Comparison of ENCODE assay signal across 21 cellular contexts in genomic region chr20:63577317-63577894, GRCh38. TPM values are rescaled to one million over a fixed set of nuclear protein-coding genes. Genes with fewer than 3 reads are reported as not detected.
A peak's percentile ranks its signal among the peaks of the same experiment; 100 is the strongest.
DNase-seq lines count a peak whose midpoint lies in the region; ATAC-seq and TF ChIP-seq lines count a peak whose summit lies in the region.
"Had no signal": no experiment of that assay in that cellular context is flagged by ENCODE, and none has a peak within 500 bp of the region (broad histone marks: within the 10 kb centered on the region; RNA-seq: fewer than 3 reads in every experiment).

No MANE protein-coding gene starts in this region.

- no peak overlapping the region for H2BK120ac ChIP-seq in mesenchymal stem cell (ENCODE audit: low read depth, low read length)

- BruUV-seq in MCF 10A (replicated peaks; lab: Mats Ljungman, UMichigan), result no TSS peak

- POLR2A ChIA-PET in MCF 10A (lab: Yijun Ruan, JAX), result no interaction called here
- POLR2A ChIA-PET in activated CD8-positive, alpha-beta T cell treated with anti-CD3 and anti-CD28 coated beads for 36 hours (lab: Charles Lee), result no interaction called here

- no peak overlapping the region for H4K8ac ChIP-seq in mesenchymal stem cell (ENCODE audit: low read length)

- H3K27me3 ChIP-seq in breast epithelium, result no peaks in the 10 kb centered on the region
- no peaks in the 10 kb centered on the region for H3K27me3 ChIP-seq in right cardiac atrium (ENCODE audit: control insufficient read depth, insufficient read depth)
- no peaks in the 10 kb centered on the region for H3K27me3 ChIP-seq in thyroid gland
- H3K27me3 ChIP-seq in mesenchymal stem cell (ENCODE audit: control insufficient read depth in 1 of 2, insufficient read depth in 1 of 2, low read length in 2 of 2), result peaks cover 0 to 32% of the 10 kb centered on the region in 2 experiments
- H3K27me3 ChIP-seq: colonic mucosa had no signal

- no peak overlapping the region for H2AFZ ChIP-seq in mesenchymal stem cell (ENCODE audit: low read depth, low read length)

- no peak overlapping the region for H3K14ac ChIP-seq in mesenchymal stem cell (ENCODE audit: low read length in 2 of 2)

- no peak overlapping the region for H2BK5ac ChIP-seq in mesenchymal stem cell (ENCODE audit: low read depth, low read length, poor library complexity, severe bottlenecking)

- no peak overlapping the region for H3K9ac ChIP-seq in mesenchymal stem cell (ENCODE audit: low read length)

- H3K36me3 Mint-ChIP-seq in MCF 10A (ENCODE audit: insufficient read depth, unreplicated experiment), result no peaks in the 10 kb centered on the region
- no peaks in the 10 kb centered on the region for H3K36me3 Mint-ChIP-seq in activated CD8-positive, alpha-beta T cell treated with anti-CD3 and anti-CD28 coated beads for 36 hours (ENCODE audit: low read depth)
- H3K36me3 Mint-ChIP-seq: CD8-positive, alpha-beta T cell had no signal

- peaks cover 14% of the 10 kb centered on the region for H3K79me1 ChIP-seq in mesenchymal stem cell (replicated peaks; ENCODE audit: low read length, poor library complexity, severe bottlenecking)

- H2BK15ac ChIP-seq in mesenchymal stem cell (ENCODE audit: low read depth, poor library complexity, severe bottlenecking), result no peak overlapping the region

- H3K4me1 Mint-ChIP-seq in MCF 10A (ENCODE audit: insufficient read depth, unreplicated experiment), result no peaks in the 10 kb centered on the region
- no peaks in the 10 kb centered on the region for H3K4me1 Mint-ChIP-seq in activated CD8-positive, alpha-beta T cell treated with anti-CD3 and anti-CD28 coated beads for 36 hours (ENCODE audit: low read depth)

- no peak overlapping the region for H3K27ac ChIP-seq in breast epithelium
- H3K27ac ChIP-seq in right cardiac atrium (ENCODE audit: low read length), result no peak overlapping the region
- H3K27ac ChIP-seq in thyroid gland, result no peak overlapping the region
- H3K27ac ChIP-seq in mesenchymal stem cell (ENCODE audit: low read length, poor library complexity, severe bottlenecking), result no peak overlapping the region
- H3K27ac ChIP-seq: colonic mucosa, epithelial cell of prostate, WERI-Rb-1 had no signal

- no peak for TF ChIP-seq CTCF in breast epithelium (IDR thresholded peaks at IDR 0.05)
- TF ChIP-seq CTCF in MCF 10A (IDR thresholded peaks at IDR 0.05; ENCODE audit: unreplicated experiment), result no peak
- TF ChIP-seq CTCF in thyroid gland (IDR thresholded peaks at IDR 0.05), result no peak
- no peak for TF ChIP-seq CTCF in activated CD8-positive, alpha-beta T cell treated with anti-CD3 and anti-CD28 coated beads for 36 hours (IDR thresholded peaks at IDR 0.05)

- H3K4me3 Mint-ChIP-seq in MCF 10A (ENCODE audit: unreplicated experiment), result no peak overlapping the region
- H3K4me3 Mint-ChIP-seq in activated CD8-positive, alpha-beta T cell treated with anti-CD3 and anti-CD28 coated beads for 36 hours, result no peak overlapping the region
- H3K4me3 Mint-ChIP-seq: CD8-positive, alpha-beta T cell had no signal

- no peak overlapping the region for H4K91ac ChIP-seq in mesenchymal stem cell (ENCODE audit: low read length)

- H3K4ac ChIP-seq in mesenchymal stem cell (ENCODE audit: low read depth in 1 of 2, low read length in 2 of 2), result no peak overlapping the region

- no peak overlapping the region for H3K4me2 ChIP-seq in mesenchymal stem cell (ENCODE audit: low read length, poor library complexity, severe bottlenecking)

- H3K27me3 Mint-ChIP-seq in MCF 10A (ENCODE audit: insufficient read depth, unreplicated experiment), result no peaks in the 10 kb centered on the region
- H3K27me3 Mint-ChIP-seq in activated CD8-positive, alpha-beta T cell treated with anti-CD3 and anti-CD28 coated beads for 36 hours, result peaks cover 5% of the 10 kb centered on the region

- H2AK5ac ChIP-seq in mesenchymal stem cell (ENCODE audit: low read length, severe bottlenecking), result no peak overlapping the region

- CTCF ChIA-PET in MCF 10A (lab: Yijun Ruan, JAX), result interaction anchor here (0.6 to 1.3 kb wide), 6 partner anchors 16 to 636 kb away, joined by 3 to 5 read pairs (median 3); no protein-coding TSS in a partner anchor
- CTCF ChIA-PET in activated CD8-positive, alpha-beta T cell treated with anti-CD3 and anti-CD28 coated beads for 36 hours (lab: Charles Lee), result interaction anchor here (0.8 to 1.2 kb wide), 2 partner anchors 37 to 40 kb away, joined by 3 to 7 read pairs; partner anchors contain the start of gene PTK6

- intact Hi-C loops in breast epithelium (cut with DNase I; ENCODE audit: low total_unique reads) (no loop called here), MCF 10A (cut with micrococcal nuclease) (no loop called here), right cardiac atrium (cut with DNase I) (no loop called here), thyroid gland (cut with DNase I) (loop anchor here (10.0 kb wide), 1 partner anchor 67 kb away; no protein-coding TSS in a partner anchor)
- intact Hi-C loops in activated CD8-positive, alpha-beta T cell treated with anti-CD3 and anti-CD28 coated beads for 36 hours (cut with micrococcal nuclease), result no loop called here

- H3K4me1 ChIP-seq in breast epithelium (peaks cover 6 to 7% of the 10 kb centered on the region in 2 donors), right cardiac atrium (ENCODE audit: control insufficient read depth, insufficient read depth, low read length) (peaks cover 3% of the 10 kb centered on the region), thyroid gland (peaks cover 10 to 28% of the 10 kb centered on the region in 2 donors), mesenchymal stem cell (ENCODE audit: control insufficient read depth, insufficient read depth, low read depth, low read length) (peaks cover 25% of the 10 kb centered on the region)

- TF ChIP-seq POLR2A in breast epithelium (IDR thresholded peaks at IDR 0.05) (no peak), thyroid gland (IDR thresholded peaks at IDR 0.05) (no peak)

- 59% methylated on average over 19 of the region's 19 CpGs for WGBS in right cardiac atrium
- WGBS in thyroid gland, 2 donors, result 46 to 62% methylated on average over 18 to 19 of the region's 19 CpGs
- 95% methylated on average over 19 of the region's 19 CpGs for WGBS in mesenchymal stem cell

- H2BK12ac ChIP-seq in mesenchymal stem cell (ENCODE audit: low read length in 2 of 2), result no peak overlapping the region

- peak; percentile 52 to 87 for DNase-seq in breast epithelium (ENCODE audit: low spot score in 2 of 2)
- no peak for DNase-seq in MCF 10A (ENCODE audit: unreplicated experiment)
- DNase-seq in amygdala (lab: John Stamatoyannopoulos, UW), result peak in 30 of 56 donors; percentile 4 to 68 (median 36)
- peak; percentile 62 to 90 (median 84) for DNase-seq in right cardiac atrium
- peak; percentile 85 to 90 for DNase-seq in thyroid gland
- DNase-seq in mesenchymal stem cell, result no peak
- DNase-seq in activated CD4-positive, alpha-beta T cell treated with anti-CD3 and anti-CD28 coated beads for 48 hours, result no peak
- no peak for DNase-seq in activated CD8-positive, alpha-beta T cell treated with anti-CD3 and anti-CD28 coated beads for 36 hours
- DNase-seq: colonic mucosa, NCI-H510A, SW 1271, WERI-Rb-1 had no signal

- H3K18ac ChIP-seq in mesenchymal stem cell (ENCODE audit: low read depth in 1 of 2, low read length in 2 of 2), result no peak overlapping the region

- H3K9me3 ChIP-seq in breast epithelium, result no peaks in the 10 kb centered on the region
- H3K9me3 ChIP-seq in right cardiac atrium (ENCODE audit: control insufficient read depth, low read length), result no peaks in the 10 kb centered on the region
- H3K9me3 ChIP-seq in thyroid gland, result no peaks in the 10 kb centered on the region
- no peaks in the 10 kb centered on the region for H3K9me3 ChIP-seq in mesenchymal stem cell (ENCODE audit: control insufficient read depth, low read length)
- H3K9me3 ChIP-seq: colonic mucosa, HAP-1, mucosa of descending colon had no signal

- ATAC-seq in right cardiac atrium, result peak; percentile 1 to 40
- no peak for ATAC-seq in activated CD8-positive, alpha-beta T cell treated with anti-CD3 and anti-CD28 coated beads for 36 hours
- ATAC-seq: CD8-positive, alpha-beta T cell; mucosa of descending colon had no signal

- no peak overlapping the region for H3K23ac ChIP-seq in mesenchymal stem cell (ENCODE audit: low read length in 2 of 2)

- no peaks in the 10 kb centered on the region for H3K9me3 Mint-ChIP-seq in MCF 10A (ENCODE audit: unreplicated experiment)
- H3K9me3 Mint-ChIP-seq in activated CD8-positive, alpha-beta T cell treated with anti-CD3 and anti-CD28 coated beads for 36 hours, result no peaks in the 10 kb centered on the region
- H3K9me3 Mint-ChIP-seq: CD8-positive, alpha-beta T cell had no signal

- no peak overlapping the region for H3K4me3 ChIP-seq in breast epithelium
- H3K4me3 ChIP-seq in right cardiac atrium (ENCODE audit: low read length), result no peak overlapping the region
- H3K4me3 ChIP-seq in thyroid gland (replicated peaks in 1 of 3), result no peak overlapping the region
- H3K4me3 ChIP-seq in mesenchymal stem cell (ENCODE audit: insufficient read depth in 1 of 2, low read depth in 1 of 2, low read length in 2 of 2), result no peak overlapping the region
- H3K4me3 ChIP-seq: colonic mucosa, HAP-1, mucosa of descending colon, skin epidermis had no signal

- no peaks in the 10 kb centered on the region for H3K36me3 ChIP-seq in breast epithelium
- H3K36me3 ChIP-seq in thyroid gland, result no peaks in the 10 kb centered on the region
- peaks cover 2 to 8% of the 10 kb centered on the region in 2 experiments for H3K36me3 ChIP-seq in mesenchymal stem cell (ENCODE audit: control insufficient read depth in 1 of 2, insufficient read depth in 2 of 2, low read depth in 1 of 2, low read length in 2 of 2)
- H3K36me3 ChIP-seq: colonic mucosa, HAP-1, WERI-Rb-1 had no signal

- H3K27ac Mint-ChIP-seq in MCF 10A (ENCODE audit: low read depth, unreplicated experiment), result no peak overlapping the region
- H3K27ac Mint-ChIP-seq in activated CD8-positive, alpha-beta T cell treated with anti-CD3 and anti-CD28 coated beads for 36 hours, result no peak overlapping the region
- H3K27ac Mint-ChIP-seq: CD8-positive, alpha-beta T cell had no signal

RNA-seq across cellular contexts. Expression of gene HELZ2, which starts 3.4 kb away (rescaled TPM):
- total RNA-seq in breast epithelium (10 to 100 TPM in 2 of 3 donors, 1 to 10 TPM in 1; 9.9 to 22.6 (median 20.3) TPM), MCF 10A (2022) (18.1 and 24.7 TPM in 2 replicates), right cardiac atrium (10 to 100 TPM; 15.6 to 29.5 (median 16.2) TPM), thyroid gland (10 to 100 TPM; 24.3 to 45.5 (median 36.0) TPM)
- 8.7 TPM for polyA plus RNA-seq in right cardiac atrium
- polyA plus RNA-seq in mesenchymal stem cell (2013, experiment 1 of 2), result 8.0 TPM
- polyA plus RNA-seq in mesenchymal stem cell (2013, experiment 2 of 2), result 7.9 TPM
- total RNA-seq in activated CD8-positive, alpha-beta T cell treated with anti-CD3 and anti-CD28 coated beads for 36 hours, result 10 to 100 TPM; 14.3 to 17.6 TPM

RNA-seq across cellular contexts. Expression of gene FNDC11, which starts 23.4 kb away (rescaled TPM):
- under 1 TPM; 0.29 to 0.33 (median 0.32) TPM for total RNA-seq in breast epithelium
- total RNA-seq in MCF 10A (2022), result 2.4 and 3.9 TPM in 2 replicates
- under 1 TPM in 3 of 4 donors, not detected in 1; 0.09 to 0.20 (median 0.17) TPM for total RNA-seq in right cardiac atrium
- 0.14 TPM for polyA plus RNA-seq in right cardiac atrium
- under 1 TPM in 3 of 4 donors, not detected in 1; 0.39 to 0.89 (median 0.40) TPM for total RNA-seq in thyroid gland
- 0.91 TPM for polyA plus RNA-seq in mesenchymal stem cell (2013, experiment 1 of 2)
- 0.79 TPM for polyA plus RNA-seq in mesenchymal stem cell (2013, experiment 2 of 2)
- under 1 TPM; 0.23 to 0.27 TPM for total RNA-seq in activated CD8-positive, alpha-beta T cell treated with anti-CD3 and anti-CD28 coated beads for 36 hours

RNA-seq across cellular contexts. Expression of gene SRMS, which starts 29.9 kb away (rescaled TPM):
- total RNA-seq in breast epithelium (under 1 TPM in 2 of 3 donors, not detected in 1; 0.59 to 0.66 TPM), MCF 10A (2022) (0.81 and 1.4 TPM in 2 replicates), right cardiac atrium (not detected), thyroid gland (not detected)
- polyA plus RNA-seq in right cardiac atrium, result not detected
- polyA plus RNA-seq in mesenchymal stem cell (2013, experiment 1 of 2), result not detected
- not detected for polyA plus RNA-seq in mesenchymal stem cell (2013, experiment 2 of 2)
- not detected for total RNA-seq in activated CD8-positive, alpha-beta T cell treated with anti-CD3 and anti-CD28 coated beads for 36 hours
- total RNA-seq: A673; CD8-positive, alpha-beta T cell; glomerular endothelial cell; omental fat pad had no signal
- polyA plus RNA-seq: urinary bladder had no signal

RNA-seq across cellular contexts. Expression of gene PTK6, which starts 40.2 kb away (rescaled TPM):
- 1 to 10 TPM in 1 of 3 donors, under 1 TPM in 2; 0.16 to 2.3 (median 0.88) TPM for total RNA-seq in breast epithelium
- 3.8 and 4.4 TPM in 2 replicates for total RNA-seq in MCF 10A (2022)
- total RNA-seq in right cardiac atrium, result under 1 TPM in 2 of 4 donors, not detected in 2; 0.09 to 0.15 TPM
- polyA plus RNA-seq in right cardiac atrium, result 0.14 TPM
- under 1 TPM in 1 of 4 donors, not detected in 3; 0.11 TPM for total RNA-seq in thyroid gland
- polyA plus RNA-seq in mesenchymal stem cell (2013, experiment 1 of 2), result not detected
- not detected for polyA plus RNA-seq in mesenchymal stem cell (2013, experiment 2 of 2)
- total RNA-seq in activated CD8-positive, alpha-beta T cell treated with anti-CD3 and anti-CD28 coated beads for 36 hours, result under 1 TPM in 1 of 2 experiments, not detected in 1; 0.18 TPM
- total RNA-seq: A673, glomerular endothelial cell had no signal

RNA-seq across cellular contexts. Expression of gene GMEB2, which starts 49.5 kb away (rescaled TPM):
- total RNA-seq in breast epithelium, result 10 to 100 TPM in 2 of 3 donors, 1 to 10 TPM in 1; 6.6 to 11.0 (median 10.2) TPM
- total RNA-seq in MCF 10A (2022), result 14.9 and 19.6 TPM in 2 replicates
- total RNA-seq in right cardiac atrium, result 1 to 10 TPM; 7.0 to 7.7 (median 7.3) TPM
- 6.5 TPM for polyA plus RNA-seq in right cardiac atrium
- total RNA-seq in thyroid gland, result 10 to 100 TPM; 23.1 to 34.9 (median 29.9) TPM
- polyA plus RNA-seq in mesenchymal stem cell (2013, experiment 1 of 2), result 6.6 TPM
- polyA plus RNA-seq in mesenchymal stem cell (2013, experiment 2 of 2), result 6.7 TPM
- total RNA-seq in activated CD8-positive, alpha-beta T cell treated with anti-CD3 and anti-CD28 coated beads for 36 hours, result 10 to 100 TPM; 16.2 to 16.3 TPM

Comparison
In these comparisons a context has a peak if more than half of its experiments do, and no peak if none do; other contexts are left out.
1. DNase-seq: peak in breast epithelium (2 of 2), amygdala (30 of 56), right cardiac atrium (3 of 3) and thyroid gland (2 of 2); none in MCF 10A (single experiment), mesenchymal stem cell (single experiment), activated CD4-positive, alpha-beta T cell treated with anti-CD3 and anti-CD28 coated beads for 48 hours (single experiment) and activated CD8-positive, alpha-beta T cell treated with anti-CD3 and anti-CD28 coated beads for 36 hours (single experiment).